Comparison of ENCODE assay signal across 1 cellular context in the genomic region with DNA sequence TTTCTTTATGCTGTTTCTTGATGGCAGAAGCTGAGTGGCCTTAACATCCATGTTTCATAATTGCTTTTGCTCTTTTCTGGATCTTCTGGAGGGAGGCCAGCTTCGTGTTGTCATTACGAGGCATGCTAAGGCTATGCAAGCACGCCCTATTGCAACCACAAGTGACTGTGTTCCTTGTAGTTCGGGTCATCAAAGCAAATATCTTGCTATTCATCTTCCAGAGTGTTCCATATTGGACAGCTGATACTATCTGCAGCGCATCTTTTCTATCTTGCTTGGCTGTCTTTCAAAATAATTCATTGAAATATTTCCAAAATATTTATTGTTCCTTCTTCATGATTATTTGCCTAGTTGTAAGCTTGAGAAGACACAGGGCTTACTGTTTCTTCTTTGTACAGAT.
TF ChIP-seq lines count a peak whose summit lies in the region.

No MANE protein-coding gene starts in this region.

TF ChIP-seq in IMR-90, 13 proteins besides CTCF, POLR2A, EP300 and RAD21:
- TF ChIP-seq USF2 (IDR thresholded peaks at IDR 0.05; ENCODE audit: low read depth, low read length), result no peak
